ENCODE assay signal across 20 cellular contexts in the genomic region with DNA sequence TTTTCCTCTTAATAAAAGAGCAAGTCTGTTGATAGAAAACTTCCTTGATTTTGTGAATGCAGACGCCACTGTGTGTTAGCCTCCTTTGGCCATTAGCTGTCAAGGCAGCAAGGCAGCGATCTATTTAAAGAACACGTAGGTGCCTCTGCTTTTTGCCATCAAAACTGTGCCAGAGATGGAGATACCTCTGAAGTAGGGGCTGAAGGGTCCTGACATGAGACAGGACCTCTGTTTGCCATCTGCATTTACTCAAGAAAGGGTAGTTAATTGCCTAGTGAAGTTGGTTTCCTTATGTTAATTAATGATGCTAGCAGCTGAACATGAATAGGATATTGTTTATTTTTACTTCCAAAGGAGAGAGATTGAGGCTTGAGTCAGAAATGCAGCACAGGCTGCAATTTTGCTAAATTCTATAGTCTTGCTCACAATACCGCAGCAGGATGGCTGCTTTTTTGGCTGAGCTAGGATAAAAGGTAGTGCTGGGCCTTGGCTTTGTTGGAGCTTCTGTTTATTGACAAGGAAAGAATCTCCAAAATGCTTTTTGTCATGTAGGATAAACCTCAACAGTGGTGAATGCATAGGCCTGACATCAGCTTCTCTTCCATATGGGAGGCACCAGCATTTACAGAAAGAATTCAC. TPM values are rescaled to one million over a fixed set of nuclear protein-coding genes. Genes with fewer than 3 reads are reported as not detected.
"Had no signal": no experiment of that assay in that cellular context is flagged by ENCODE, and none has a peak within 500 bp of the region (broad histone marks: within the 10 kb centered on the region; RNA-seq: fewer than 3 reads in every experiment).

No MANE protein-coding gene starts in this region.

- H3K4me1 Mint-ChIP-seq: activated naive CD8-positive, alpha-beta T cell treated with anti-CD3 and anti-CD28 coated beads, Interleukin-2, amount 10 ng/mL, durations not matched to agents 7 days and 5 days; nephron progenitor cell; stimulated activated naive B cell treated with anti-CD40 and anti-IgM and Interleukin-4, amounts not matched to agents 10 μg/mL and 1 μg/mL and 100 μg/mL, for 72 hours had no signal

- H3K4me3 ChIP-seq: gastroesophageal sphincter, left ventricle myocardium inferior, sigmoid colon, transverse colon had no signal

- H3K36me3 ChIP-seq: gastroesophageal sphincter, left ventricle myocardium inferior, sigmoid colon, transverse colon had no signal

- H3K27ac ChIP-seq: epithelial cell of prostate, gastroesophageal sphincter, left ventricle myocardium inferior, sigmoid colon, transverse colon had no signal

- H3K27me3 ChIP-seq: sigmoid colon had no signal

- H3K9me3 Mint-ChIP-seq: activated naive CD8-positive, alpha-beta T cell treated with anti-CD3 and anti-CD28 coated beads, Interleukin-2, amount 10 ng/mL, durations not matched to agents 7 days and 5 days; activated T-cell treated with anti-CD3 and anti-CD28 coated beads, Interleukin-2, amount 50 U/mL, for 4 hours; nephron progenitor cell; stimulated activated naive B cell treated with anti-CD40 and anti-IgM and Interleukin-4, amounts not matched to agents 10 μg/mL and 1 μg/mL and 100 μg/mL, for 72 hours had no signal

- H3K9me3 ChIP-seq: gastroesophageal sphincter, left ventricle myocardium inferior, sigmoid colon, transverse colon had no signal

- H3K4me1 ChIP-seq: gastroesophageal sphincter, left ventricle myocardium inferior, sigmoid colon, transverse colon had no signal

- H3K4me3 Mint-ChIP-seq: activated naive CD8-positive, alpha-beta T cell treated with anti-CD3 and anti-CD28 coated beads, Interleukin-2, amount 10 ng/mL, durations not matched to agents 7 days and 5 days; activated T-cell treated with anti-CD3 and anti-CD28 coated beads, Interleukin-2, amount 50 U/mL, for 4 hours; nephron progenitor cell; stimulated activated naive B cell treated with anti-CD40 and anti-IgM and Interleukin-4, amounts not matched to agents 10 μg/mL and 1 μg/mL and 100 μg/mL, for 72 hours had no signal

- ATAC-seq: activated T-cell treated with anti-CD3 and anti-CD28 coated beads, Interleukin-2, amount 50 U/mL, for 4 hours; gastroesophageal sphincter; stimulated activated naive B cell treated with anti-CD40 and anti-IgM and Interleukin-4, amounts not matched to agents 10 μg/mL and 1 μg/mL and 100 μg/mL, for 72 hours had no signal

- H3K27ac Mint-ChIP-seq: activated naive CD8-positive, alpha-beta T cell treated with anti-CD3 and anti-CD28 coated beads, Interleukin-2, amount 10 ng/mL, durations not matched to agents 7 days and 5 days; nephron progenitor cell; stimulated activated naive B cell treated with anti-CD40 and anti-IgM and Interleukin-4, amounts not matched to agents 10 μg/mL and 1 μg/mL and 100 μg/mL, for 72 hours had no signal

- DNase-seq: activated CD4-positive, alpha-beta T cell treated with anti-CD3 and anti-CD28 coated beads, Interleukin-2, amount 50 U/mL, for 4 hours; activated CD4-positive, CD25-positive, alpha-beta regulatory T cell treated with anti-CD3 and anti-CD28 coated beads, Interleukin-2, amount 50 U/mL, for 72 hours; activated gamma-delta T cell; activated naive CD8-positive, alpha-beta T cell treated with anti-CD3 and anti-CD28 coated beads, Interleukin-2, amount 10 ng/mL, durations not matched to agents 7 days and 5 days; activated T-cell treated with anti-CD3 and anti-CD28 coated beads, Interleukin-2, amount 50 U/mL, for 4 hours; aorta; effector memory CD4-positive, alpha-beta T cell; kidney; left ventricle myocardium inferior; mesenchymal stem cell; nephron progenitor cell; sigmoid colon; stimulated activated CD4-positive, alpha-beta T cell treated with anti-CD3 and anti-CD28 coated beads, Interleukin-2, amount 100 ng/mL, for 24 hours; stimulated activated naive B cell treated with anti-CD40 and anti-IgM and Interleukin-4, amounts not matched to agents 10 μg/mL and 1 μg/mL and 100 μg/mL, for 72 hours; transverse colon had no signal

- H3K36me3 Mint-ChIP-seq: activated naive CD8-positive, alpha-beta T cell treated with anti-CD3 and anti-CD28 coated beads, Interleukin-2, amount 10 ng/mL, durations not matched to agents 7 days and 5 days; stimulated activated naive B cell treated with anti-CD40 and anti-IgM and Interleukin-4, amounts not matched to agents 10 μg/mL and 1 μg/mL and 100 μg/mL, for 72 hours had no signal

RNA-seq across cellular contexts. Expression of gene RPH3A, which starts 14.0 kb away (rescaled TPM):
- total RNA-seq: activated naive CD8-positive, alpha-beta T cell treated with anti-CD3 and anti-CD28 coated beads, Interleukin-2, amount 10 ng/mL, durations not matched to agents 7 days and 5 days; activated T-cell treated with anti-CD3 and anti-CD28 coated beads, Interleukin-2, amount 50 U/mL, for 4 hours; left ventricle myocardium inferior; osteocyte; pulmonary artery endothelial cell; subcutaneous adipose tissue had no signal
- polyA plus RNA-seq: aorta had no signal
